In the genomic region with DNA sequence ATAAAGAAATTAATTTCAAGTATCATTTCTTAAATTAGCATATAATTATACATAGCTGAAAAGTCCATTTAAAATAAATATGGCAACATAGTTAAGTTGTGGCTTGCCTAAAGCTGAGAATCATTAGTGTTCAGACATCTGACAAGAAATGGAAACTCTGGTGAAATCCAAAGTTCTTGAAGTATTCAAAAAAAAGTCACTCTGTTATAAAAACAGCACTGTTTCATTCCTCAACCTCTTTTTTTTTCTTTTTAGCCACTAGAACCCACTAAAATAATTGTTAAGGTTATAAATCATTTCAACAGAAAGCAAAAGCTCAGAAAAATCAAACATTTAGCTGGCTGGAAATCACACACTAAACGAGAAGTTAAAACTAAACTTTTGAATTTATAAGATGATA, we compare ENCODE assay signal across 27 cellular contexts.
"Had no signal": no experiment of that assay in that cellular context is flagged by ENCODE, and none has a peak within 500 bp of the region (broad histone marks: within the 10 kb centered on the region; RNA-seq: fewer than 3 reads in every experiment).

No MANE protein-coding gene starts in this region.

- H3K4me3 ChIP-seq: adrenal gland, gastrocnemius medialis, ovary, right lobe of liver, testis, transverse colon had no signal

- H3K4me3 Mint-ChIP-seq: activated naive CD8-positive, alpha-beta T cell; activated T-cell treated with anti-CD3 and anti-CD28 coated beads, Interleukin-2, amount 50 U/mL, for 72 hours; brain; effector memory CD8-positive, alpha-beta T cell; immature natural killer cell; nephron had no signal

- H3K36me3 ChIP-seq: adrenal gland, gastrocnemius medialis, ovary, right lobe of liver, transverse colon had no signal

- H3K27me3 Mint-ChIP-seq: brain; effector memory CD8-positive, alpha-beta T cell; progenitor cell of endocrine pancreas had no signal

- H3K36me3 Mint-ChIP-seq: activated naive CD8-positive, alpha-beta T cell; brain; immature natural killer cell had no signal

- ATAC-seq: effector memory CD8-positive, alpha-beta T cell; left colon had no signal

- H3K27ac Mint-ChIP-seq: activated naive CD8-positive, alpha-beta T cell; activated T-cell treated with anti-CD3 and anti-CD28 coated beads, Interleukin-2, amount 50 U/mL, for 72 hours; brain; effector memory CD8-positive, alpha-beta T cell; immature natural killer cell; progenitor cell of endocrine pancreas had no signal

- H3K27me3 ChIP-seq: adrenal gland, gastrocnemius medialis, ovary, right lobe of liver, testis, transverse colon had no signal

- H3K9me3 ChIP-seq: adrenal gland, gastrocnemius medialis, ovary, right lobe of liver, testis, transverse colon had no signal

- H3K4me1 ChIP-seq: adrenal gland, right lobe of liver, testis had no signal

- H3K9me3 Mint-ChIP-seq: activated T-cell treated with anti-CD3 and anti-CD28 coated beads, Interleukin-2, amount 50 U/mL, for 72 hours; brain; effector memory CD8-positive, alpha-beta T cell; immature natural killer cell; nephron had no signal

- H3K27ac ChIP-seq: adrenal gland, gastrocnemius medialis, ovary, right lobe of liver, testis, transverse colon had no signal

- DNase-seq: activated CD4-positive, alpha-beta T cell treated with anti-CD3 and anti-CD28 coated beads for 4 hours; activated CD4-positive, alpha-beta T cell treated with anti-CD3 and anti-CD28 coated beads, Interleukin-2, amount 50 U/mL, for 4 hours; activated naive CD4-positive, alpha-beta T cell treated with Interleukin-2 at 50 U/mL for 16 hours; activated T-cell treated with anti-CD3 and anti-CD28 coated beads for 4 hours; activated T-cell treated with anti-CD3 and anti-CD28 coated beads, Interleukin-2, amount 50 U/mL, for 72 hours; adrenal gland; aorta; cortex of kidney; effector memory CD8-positive, alpha-beta T cell; gastrocnemius medialis; hippocampal formation; immature natural killer cell; kidney; left colon; mammary epithelial cell; ovary; right lobe of liver; stimulated activated CD4-positive, alpha-beta T cell treated with anti-CD3 and anti-CD28 coated beads, Interleukin-12 subunit alpha, Interleukin-12 subunit beta, amount 100 ng/mL, for 4 hours; stimulated activated CD4-positive, alpha-beta T cell treated with anti-CD3 and anti-CD28 coated beads, Interleukin-4, amount 100 ng/mL, for 1 hour; stimulated activated naive CD8-positive, alpha-beta T cell treated with anti-CD3 and anti-CD28 coated beads, Interleukin-15, Interleukin-2, amounts not matched to agents 100 U/mL and 50 U/mL, for 24 hours; T-helper 9 cell; testis; transverse colon had no signal
